22 cellular contexts compared by ENCODE assay signal in genomic region chr4:126630171-126630570, GRCh38.
DNase-seq lines count a peak whose midpoint lies in the region; ATAC-seq, FAIRE-seq and TF ChIP-seq lines count a peak whose summit lies in the region.
"Had no signal": no experiment of that assay in that cellular context is flagged by ENCODE, and none has a peak within 500 bp of the region (broad histone marks: within the 10 kb centered on the region; RNA-seq: fewer than 3 reads in every experiment).

No MANE protein-coding gene starts in this region.

- no peak overlapping the region for H3K4me3 ChIP-seq in fibroblast of pulmonary artery (replicated peaks; ENCODE audit: low read depth, low read length)
- H3K4me3 ChIP-seq: ascending aorta, BLaER1, left lung, psoas muscle, stomach had no signal

- intact Hi-C loops in Right ventricle myocardium superior (cut with DNase I), result no loop called here
- intact Hi-C loops in cardiac septum (cut with DNase I), result no loop called here

- no peak for TF ChIP-seq CTCF in fibroblast of pulmonary artery (IDR thresholded peaks at IDR 0.05; ENCODE audit: low read length, missing control alignments)

- no peak for DNase-seq in Right ventricle myocardium superior
- no peak for DNase-seq in cardiac septum (ENCODE audit: low spot score)
- peak; percentile 15 for DNase-seq in fibroblast of pulmonary artery (ENCODE audit: low read depth)
- peak; percentile 21 for DNase-seq in mucosa of gallbladder (ENCODE audit: low spot score)
- no peak for DNase-seq in stimulated activated CD4-positive, alpha-beta T cell treated with anti-CD3 and anti-CD28 coated beads, Interleukin-4, amount 100 ng/mL, for 1 hour
- no peak for DNase-seq in NAMALWA (ENCODE audit: low spot score)
- no peak for DNase-seq in GM12891 (ENCODE audit: insufficient read length, low spot score)
- DNase-seq: activated CD4-positive, alpha-beta T cell treated with anti-CD3 and anti-CD28 coated beads for 4 hours; activated CD8-positive, alpha-beta memory T cell treated with anti-CD3 and anti-CD28 coated beads, Interleukin-2, amount 10 ng/mL, durations not matched to agents 7 days and 5 days; COR-L47; DND-41; effector CD4-positive, alpha-beta T cell; glutamatergic neuron; H9; left lung; NCI-H510A; psoas muscle; stomach; trophoblast cell had no signal

- TF ChIP-seq POLR2A in GM12891 (IDR thresholded peaks at IDR 0.05; ENCODE audit: low read depth, low read length), result no peak

- peak; percentile 82 for ATAC-seq in Right ventricle myocardium superior (ENCODE audit: poor library complexity)
- no peak for ATAC-seq in HG03135 (IDR thresholded peaks at IDR 0.05; ENCODE audit: unreplicated experiment)
- ATAC-seq: activated CD8-positive, alpha-beta memory T cell treated with anti-CD3 and anti-CD28 coated beads, Interleukin-2, amount 10 ng/mL, durations not matched to agents 7 days and 5 days; left lung; psoas muscle had no signal

- FAIRE-seq in GM12891 (lab: Jason Lieb, UNC), result no peak

TF ChIP-seq in GM12891, 5 proteins besides CTCF, POLR2A, EP300 and RAD21:
- TF ChIP-seq PAX5 (IDR thresholded peaks at IDR 0.05; ENCODE audit: insufficient read depth, low read length, severe bottlenecking), result no peak

Comparison
In these comparisons a context has a peak if more than half of its experiments do, and no peak if none do; other contexts are left out.
1. DNase-seq: peak in fibroblast of pulmonary artery (single experiment) and mucosa of gallbladder (single experiment); none in Right ventricle myocardium superior (single experiment), cardiac septum (single experiment), stimulated activated CD4-positive, alpha-beta T cell treated with anti-CD3 and anti-CD28 coated beads, Interleukin-4, amount 100 ng/mL, for 1 hour (single experiment), NAMALWA (single experiment) and GM12891 (single experiment).